ENCODE assay signal across 1 cellular context in the genomic region with DNA sequence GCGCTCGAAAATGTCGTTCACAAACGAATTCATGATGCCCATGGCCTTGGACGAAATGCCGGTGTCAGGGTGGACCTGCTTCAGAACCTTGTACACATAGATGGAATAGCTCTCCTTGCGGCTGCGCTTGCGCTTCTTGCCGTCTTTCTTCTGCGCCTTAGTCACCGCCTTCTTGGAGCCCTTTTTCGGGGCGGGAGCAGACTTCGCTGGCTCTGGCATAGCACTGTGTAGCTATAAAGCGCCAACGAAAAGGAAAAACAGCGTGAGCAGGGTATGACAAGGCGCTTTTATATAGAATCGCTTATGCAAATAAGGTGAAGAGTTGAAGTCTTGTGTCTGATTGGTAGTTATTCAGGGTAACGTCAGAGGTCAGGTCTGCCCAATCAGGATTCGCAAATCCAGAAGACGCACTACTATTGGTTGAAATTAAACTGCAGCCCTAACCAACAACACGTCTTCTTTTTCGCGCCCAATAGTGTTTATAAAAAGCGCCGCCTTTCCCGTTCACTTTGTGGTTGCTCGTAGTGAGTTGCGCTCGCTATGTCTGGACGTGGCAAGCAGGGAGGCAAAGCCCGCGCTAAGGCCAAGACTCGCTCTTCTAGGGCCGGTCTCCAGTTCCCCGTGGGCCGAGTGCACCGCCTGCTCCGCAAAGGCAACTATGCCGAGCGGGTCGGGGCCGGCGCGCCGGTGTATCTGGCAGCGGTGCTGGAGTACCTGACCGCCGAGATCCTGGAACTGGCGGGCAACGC.
TF ChIP-seq lines count a peak whose summit lies in the region.

No MANE protein-coding gene starts in this region.

TF ChIP-seq in HepG2, 621 proteins besides CTCF, POLR2A, EP300 and RAD21 (continued from another document):
- TF ChIP-seq, protein P1, sequence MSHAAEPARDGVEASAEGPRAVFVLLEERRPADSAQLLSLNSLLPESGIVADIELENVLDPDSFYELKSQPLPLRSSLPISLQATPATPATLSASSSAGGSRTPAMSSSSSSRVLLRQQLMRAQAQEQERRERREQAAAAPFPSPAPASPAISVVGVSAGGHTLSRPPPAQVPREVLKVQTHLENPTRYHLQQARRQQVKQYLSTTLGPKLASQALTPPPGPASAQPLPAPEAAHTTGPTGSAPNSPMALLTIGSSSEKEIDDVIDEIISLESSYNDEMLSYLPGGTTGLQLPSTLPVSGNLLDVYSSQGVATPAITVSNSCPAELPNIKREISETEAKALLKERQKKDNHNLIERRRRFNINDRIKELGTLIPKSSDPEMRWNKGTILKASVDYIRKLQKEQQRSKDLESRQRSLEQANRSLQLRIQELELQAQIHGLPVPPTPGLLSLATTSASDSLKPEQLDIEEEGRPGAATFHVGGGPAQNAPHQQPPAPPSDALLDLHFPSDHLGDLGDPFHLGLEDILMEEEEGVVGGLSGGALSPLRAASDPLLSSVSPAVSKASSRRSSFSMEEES (CRISPR knock-in tag; IDR thresholded peaks at IDR 0.05) = no peak
- TF ChIP-seq, protein P2, sequence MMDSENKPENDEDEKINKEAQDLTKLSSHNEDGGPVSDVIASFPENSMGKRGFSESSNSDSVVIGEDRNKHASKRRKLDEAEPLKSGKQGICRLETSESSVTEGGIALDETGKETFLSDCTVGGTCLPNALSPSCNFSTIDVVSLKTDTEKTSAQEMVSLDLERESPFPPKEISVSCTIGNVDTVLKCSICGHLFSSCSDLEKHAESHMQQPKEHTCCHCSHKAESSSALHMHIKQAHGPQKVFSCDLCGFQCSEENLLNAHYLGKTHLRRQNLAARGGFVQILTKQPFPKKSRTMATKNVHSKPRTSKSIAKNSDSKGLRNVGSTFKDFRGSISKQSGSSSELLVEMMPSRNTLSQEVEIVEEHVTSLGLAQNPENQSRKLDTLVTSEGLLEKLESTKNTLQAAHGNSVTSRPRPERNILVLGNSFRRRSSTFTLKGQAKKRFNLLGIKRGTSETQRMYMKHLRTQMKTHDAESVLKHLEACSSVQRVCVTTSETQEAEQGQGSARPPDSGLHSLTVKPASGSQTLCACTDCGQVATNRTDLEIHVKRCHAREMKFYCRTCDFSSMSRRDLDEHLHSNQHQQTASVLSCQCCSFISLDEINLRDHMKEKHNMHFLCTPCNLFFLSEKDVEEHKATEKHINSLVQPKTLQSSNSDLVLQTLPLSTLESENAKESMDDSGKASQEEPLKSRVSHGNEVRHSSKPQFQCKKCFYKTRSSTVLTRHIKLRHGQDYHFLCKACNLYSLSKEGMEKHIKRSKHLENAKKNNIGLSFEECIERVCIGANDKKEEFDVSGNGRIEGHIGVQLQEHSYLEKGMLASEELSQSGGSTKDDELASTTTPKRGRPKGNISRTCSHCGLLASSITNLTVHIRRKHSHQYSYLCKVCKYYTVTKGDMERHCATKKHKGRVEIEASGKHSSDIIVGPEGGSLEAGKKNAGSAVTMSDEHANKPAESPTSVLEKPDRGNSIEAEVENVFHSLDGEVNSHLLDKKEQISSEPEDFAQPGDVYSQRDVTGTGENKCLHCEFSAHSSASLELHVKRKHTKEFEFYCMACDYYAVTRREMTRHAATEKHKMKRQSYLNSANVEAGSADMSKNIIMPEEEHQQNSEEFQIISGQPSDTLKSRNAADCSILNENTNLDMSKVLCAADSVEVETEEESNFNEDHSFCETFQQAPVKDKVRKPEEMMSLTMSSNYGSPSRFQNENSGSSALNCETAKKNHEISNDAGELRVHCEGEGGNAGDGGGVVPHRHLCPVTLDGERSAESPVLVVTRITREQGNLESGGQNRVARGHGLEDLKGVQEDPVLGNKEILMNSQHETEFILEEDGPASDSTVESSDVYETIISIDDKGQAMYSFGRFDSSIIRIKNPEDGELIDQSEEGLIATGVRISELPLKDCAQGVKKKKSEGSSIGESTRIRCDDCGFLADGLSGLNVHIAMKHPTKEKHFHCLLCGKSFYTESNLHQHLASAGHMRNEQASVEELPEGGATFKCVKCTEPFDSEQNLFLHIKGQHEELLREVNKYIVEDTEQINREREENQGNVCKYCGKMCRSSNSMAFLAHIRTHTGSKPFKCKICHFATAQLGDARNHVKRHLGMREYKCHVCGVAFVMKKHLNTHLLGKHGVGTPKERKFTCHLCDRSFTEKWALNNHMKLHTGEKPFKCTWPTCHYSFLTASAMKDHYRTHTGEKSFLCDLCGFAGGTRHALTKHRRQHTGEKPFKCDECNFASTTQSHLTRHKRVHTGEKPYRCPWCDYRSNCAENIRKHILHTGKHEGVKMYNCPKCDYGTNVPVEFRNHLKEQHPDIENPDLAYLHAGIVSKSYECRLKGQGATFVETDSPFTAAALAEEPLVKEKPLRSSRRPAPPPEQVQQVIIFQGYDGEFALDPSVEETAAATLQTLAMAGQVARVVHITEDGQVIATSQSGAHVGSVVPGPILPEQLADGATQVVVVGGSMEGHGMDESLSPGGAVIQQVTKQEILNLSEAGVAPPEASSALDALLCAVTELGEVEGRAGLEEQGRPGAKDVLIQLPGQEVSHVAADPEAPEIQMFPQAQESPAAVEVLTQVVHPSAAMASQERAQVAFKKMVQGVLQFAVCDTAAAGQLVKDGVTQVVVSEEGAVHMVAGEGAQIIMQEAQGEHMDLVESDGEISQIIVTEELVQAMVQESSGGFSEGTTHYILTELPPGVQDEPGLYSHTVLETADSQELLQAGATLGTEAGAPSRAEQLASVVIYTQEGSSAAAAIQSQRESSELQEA (CRISPR knock-in tag; IDR thresholded peaks at IDR 0.05; ENCODE audit: not compliant biosample characterization) = no peak
- TF ChIP-seq ZNF160 (CRISPR knock-in tag; IDR thresholded peaks at IDR 0.05) (no peak), PAF1 (CRISPR knock-in tag; IDR thresholded peaks at IDR 0.05) (no peak), ARID2 (CRISPR knock-in tag; IDR thresholded peaks at IDR 0.05; ENCODE audit: borderline replicate concordance) (no peak), BRD4 (CRISPR knock-in tag; IDR thresholded peaks at IDR 0.05) (peak; percentile 58), PAX8 (CRISPR knock-in tag; IDR thresholded peaks at IDR 0.05; ENCODE audit: borderline replicate concordance) (no peak), ZNF790 (CRISPR knock-in tag; IDR thresholded peaks at IDR 0.05; ENCODE audit: borderline replicate concordance) (no peak), ZNF615 (CRISPR knock-in tag; IDR thresholded peaks at IDR 0.05; ENCODE audit: borderline replicate concordance) (no peak), ZNF891 (CRISPR knock-in tag; IDR thresholded peaks at IDR 0.05) (no peak), ZNF589 (CRISPR knock-in tag; conservative IDR thresholded peaks at IDR 0.05) (no peak), ZNF124 (CRISPR knock-in tag; IDR thresholded peaks at IDR 0.05) (no peak), NR1H2 (CRISPR knock-in tag; IDR thresholded peaks at IDR 0.05; ENCODE audit: borderline replicate concordance, low read depth) (no peak), NFE2L2 (IDR thresholded peaks at IDR 0.05; ENCODE audit: low read length) (0 out of 2 replicates have a peak, but pooled peaks have one; percentile 45), ZSCAN31 (CRISPR knock-in tag; IDR thresholded peaks at IDR 0.05; ENCODE audit: low read depth) (no peak), THYN1 (CRISPR knock-in tag; IDR thresholded peaks at IDR 0.05; ENCODE audit: borderline replicate concordance, low read depth) (no peak), HOXA7 (CRISPR knock-in tag; IDR thresholded peaks at IDR 0.05) (no peak), ZNF317 (CRISPR knock-in tag; IDR thresholded peaks at IDR 0.05) (peak; percentile 28; the same call in 1 of the 2 replicates), IKZF4 (CRISPR knock-in tag; IDR thresholded peaks at IDR 0.05; ENCODE audit: borderline replicate concordance, low read depth, not compliant biosample characterization) (no peak), SAFB2 (CRISPR knock-in tag; IDR thresholded peaks at IDR 0.05; ENCODE audit: borderline replicate concordance, low read depth) (no peak), CBFB (CRISPR knock-in tag; IDR thresholded peaks at IDR 0.05) (no peak), NR2C2 (CRISPR knock-in tag; IDR thresholded peaks at IDR 0.05; ENCODE audit: borderline replicate concordance) (peak; percentile 40; the same call in 1 of the 2 replicates), GFI1 (CRISPR knock-in tag; IDR thresholded peaks at IDR 0.05; ENCODE audit: borderline replicate concordance) (0 out of 2 replicates have a peak, but pooled peaks have one; percentile 50), ZNF781 (CRISPR knock-in tag; IDR thresholded peaks at IDR 0.05; ENCODE audit: borderline replicate concordance, not compliant biosample characterization) (no peak), GZF1 (CRISPR knock-in tag; IDR thresholded peaks at IDR 0.05) (no peak), TP53 (CRISPR knock-in tag; conservative IDR thresholded peaks at IDR 0.05) (no peak), TOPORS (CRISPR knock-in tag; IDR thresholded peaks at IDR 0.05) (peak; percentile 79; the same call in 1 of the 2 replicates), RFXANK (CRISPR knock-in tag; IDR thresholded peaks at IDR 0.05) (no peak), ZNF10 (CRISPR knock-in tag; IDR thresholded peaks at IDR 0.05; ENCODE audit: borderline replicate concordance, low read depth) (no peak), SALL1 (CRISPR knock-in tag; IDR thresholded peaks at IDR 0.05) (no peak; the same call in none of the 2 replicates), ZNF878 (CRISPR knock-in tag; IDR thresholded peaks at IDR 0.05) (no peak)
- TF ChIP-seq, protein P3, sequence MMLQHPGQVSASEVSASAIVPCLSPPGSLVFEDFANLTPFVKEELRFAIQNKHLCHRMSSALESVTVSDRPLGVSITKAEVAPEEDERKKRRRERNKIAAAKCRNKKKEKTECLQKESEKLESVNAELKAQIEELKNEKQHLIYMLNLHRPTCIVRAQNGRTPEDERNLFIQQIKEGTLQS (CRISPR knock-in tag; IDR thresholded peaks at IDR 0.05) = no peak
- TF ChIP-seq, protein P4, sequence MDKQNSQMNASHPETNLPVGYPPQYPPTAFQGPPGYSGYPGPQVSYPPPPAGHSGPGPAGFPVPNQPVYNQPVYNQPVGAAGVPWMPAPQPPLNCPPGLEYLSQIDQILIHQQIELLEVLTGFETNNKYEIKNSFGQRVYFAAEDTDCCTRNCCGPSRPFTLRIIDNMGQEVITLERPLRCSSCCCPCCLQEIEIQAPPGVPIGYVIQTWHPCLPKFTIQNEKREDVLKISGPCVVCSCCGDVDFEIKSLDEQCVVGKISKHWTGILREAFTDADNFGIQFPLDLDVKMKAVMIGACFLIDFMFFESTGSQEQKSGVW (CRISPR knock-in tag; IDR thresholded peaks at IDR 0.05; ENCODE audit: borderline replicate concordance) = 0 out of 2 replicates have a peak, but pooled peaks have one; percentile 10
- TF ChIP-seq, protein P5, sequence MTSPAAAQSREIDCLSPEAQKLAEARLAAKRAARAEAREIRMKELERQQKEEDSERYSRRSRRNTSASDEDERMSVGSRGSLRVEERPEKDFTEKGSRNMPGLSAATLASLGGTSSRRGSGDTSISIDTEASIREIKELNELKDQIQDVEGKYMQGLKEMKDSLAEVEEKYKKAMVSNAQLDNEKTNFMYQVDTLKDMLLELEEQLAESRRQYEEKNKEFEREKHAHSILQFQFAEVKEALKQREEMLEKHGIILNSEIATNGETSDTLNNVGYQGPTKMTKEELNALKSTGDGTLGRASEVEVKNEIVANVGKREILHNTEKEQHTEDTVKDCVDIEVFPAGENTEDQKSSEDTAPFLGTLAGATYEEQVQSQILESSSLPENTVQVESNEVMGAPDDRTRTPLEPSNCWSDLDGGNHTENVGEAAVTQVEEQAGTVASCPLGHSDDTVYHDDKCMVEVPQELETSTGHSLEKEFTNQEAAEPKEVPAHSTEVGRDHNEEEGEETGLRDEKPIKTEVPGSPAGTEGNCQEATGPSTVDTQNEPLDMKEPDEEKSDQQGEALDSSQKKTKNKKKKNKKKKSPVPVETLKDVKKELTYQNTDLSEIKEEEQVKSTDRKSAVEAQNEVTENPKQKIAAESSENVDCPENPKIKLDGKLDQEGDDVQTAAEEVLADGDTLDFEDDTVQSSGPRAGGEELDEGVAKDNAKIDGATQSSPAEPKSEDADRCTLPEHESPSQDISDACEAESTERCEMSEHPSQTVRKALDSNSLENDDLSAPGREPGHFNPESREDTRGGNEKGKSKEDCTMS (CRISPR knock-in tag; conservative IDR thresholded peaks at IDR 0.05) = no peak
- TF ChIP-seq, protein P6, sequence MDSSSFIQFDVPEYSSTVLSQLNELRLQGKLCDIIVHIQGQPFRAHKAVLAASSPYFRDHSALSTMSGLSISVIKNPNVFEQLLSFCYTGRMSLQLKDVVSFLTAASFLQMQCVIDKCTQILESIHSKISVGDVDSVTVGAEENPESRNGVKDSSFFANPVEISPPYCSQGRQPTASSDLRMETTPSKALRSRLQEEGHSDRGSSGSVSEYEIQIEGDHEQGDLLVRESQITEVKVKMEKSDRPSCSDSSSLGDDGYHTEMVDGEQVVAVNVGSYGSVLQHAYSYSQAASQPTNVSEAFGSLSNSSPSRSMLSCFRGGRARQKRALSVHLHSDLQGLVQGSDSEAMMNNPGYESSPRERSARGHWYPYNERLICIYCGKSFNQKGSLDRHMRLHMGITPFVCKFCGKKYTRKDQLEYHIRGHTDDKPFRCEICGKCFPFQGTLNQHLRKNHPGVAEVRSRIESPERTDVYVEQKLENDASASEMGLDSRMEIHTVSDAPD (CRISPR knock-in tag; IDR thresholded peaks at IDR 0.05) = no peak
